ENCODE assay signal across 25 cellular contexts in the genomic region with DNA sequence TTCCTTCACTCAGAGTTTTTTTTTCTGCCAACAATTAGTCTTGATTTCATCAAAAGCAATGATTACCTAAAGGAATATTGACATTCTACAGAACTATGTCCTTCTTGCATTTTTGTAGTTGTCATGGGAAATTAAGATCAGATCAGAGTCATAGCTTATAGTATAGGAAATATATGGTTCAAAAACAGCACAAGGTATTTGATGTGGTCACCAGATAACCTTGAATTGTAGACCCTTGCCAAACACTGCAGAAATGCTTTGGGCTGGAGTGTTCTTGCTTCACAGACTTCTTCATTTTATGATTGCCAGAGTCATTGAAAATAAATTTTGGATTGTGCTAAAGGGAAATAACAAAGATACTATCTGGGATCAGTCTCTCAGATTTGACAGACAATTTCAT.
"Had no signal": no experiment of that assay in that cellular context is flagged by ENCODE, and none has a peak within 500 bp of the region (broad histone marks: within the 10 kb centered on the region; RNA-seq: fewer than 3 reads in every experiment).

No MANE protein-coding gene starts in this region.

- H3K36me3 ChIP-seq: neutrophil, pancreas, right lobe of liver, stomach, thyroid gland, vagina had no signal

- DNase-seq: dorsolateral prefrontal cortex; effector CD4-positive, alpha-beta T cell; hypothalamus; immature natural killer cell; islet precursor cell; kidney glomerular epithelial cell; mesenchymal stem cell; mucosa of descending colon; naive B cell; pancreas; right lobe of liver; small intestine; stimulated activated CD4-positive, alpha-beta T cell treated with anti-CD3 and anti-CD28 coated beads, Interleukin-15, amount 100 ng/mL, for 24 hours; stimulated activated CD4-positive, alpha-beta T cell treated with anti-CD3 and anti-CD28 coated beads, Interleukin-2, amount 100 ng/mL, for 48 hours; stimulated activated naive B cell treated with anti-CD40 and anti-IgM and Interleukin-4, amounts not matched to agents 10 μg/mL and 1 μg/mL and 100 μg/mL, for 72 hours; stomach; thyroid gland; trophoblast cell had no signal

- H3K4me3 Mint-ChIP-seq: immature natural killer cell; mesothelial cell of epicardium; naive B cell; natural killer cell treated with Interleukin-12 subunit alpha and Interleukin-12 subunit beta and Interleukin-15 and Interleukin-18, amount 100 ng/mL, for 72 hours; neural crest cell; stimulated activated naive B cell treated with anti-CD40 and anti-IgM and Interleukin-4, amounts not matched to agents 10 μg/mL and 1 μg/mL and 100 μg/mL, for 72 hours had no signal

- H3K27ac ChIP-seq: dorsolateral prefrontal cortex, neutrophil, pancreas, right lobe of liver, stomach, thyroid gland, vagina had no signal

- ATAC-seq: mucosa of descending colon; natural killer cell treated with Interleukin-12 subunit alpha and Interleukin-12 subunit beta and Interleukin-15 and Interleukin-18, amount 100 ng/mL, for 72 hours; pancreas; right lobe of liver; stimulated activated naive B cell treated with anti-CD40 and anti-IgM and Interleukin-4, amounts not matched to agents 10 μg/mL and 1 μg/mL and 100 μg/mL, for 72 hours had no signal

- H3K9me3 ChIP-seq: mucosa of descending colon, neutrophil, pancreas, right lobe of liver, stomach, thyroid gland, vagina had no signal

- H3K4me1 Mint-ChIP-seq: mesothelial cell of epicardium had no signal

- H3K27me3 ChIP-seq: neutrophil, pancreas, right lobe of liver, stomach, thyroid gland, vagina had no signal

- H3K4me3 ChIP-seq: dorsolateral prefrontal cortex, lung, mucosa of descending colon, pancreas, right lobe of liver, stomach, thyroid gland, vagina had no signal

- H3K36me3 Mint-ChIP-seq: immature natural killer cell; mesothelial cell of epicardium; naive B cell; natural killer cell treated with Interleukin-12 subunit alpha and Interleukin-12 subunit beta and Interleukin-15 and Interleukin-18, amount 100 ng/mL, for 72 hours; stimulated activated naive B cell treated with anti-CD40 and anti-IgM and Interleukin-4, amounts not matched to agents 10 μg/mL and 1 μg/mL and 100 μg/mL, for 72 hours had no signal

- H3K4me1 ChIP-seq: pancreas, right lobe of liver, stomach, thyroid gland, vagina had no signal

- H3K27ac Mint-ChIP-seq: mesothelial cell of epicardium, progenitor cell of endocrine pancreas had no signal

- H3K9me3 Mint-ChIP-seq: immature natural killer cell; mesothelial cell of epicardium; natural killer cell treated with Interleukin-12 subunit alpha and Interleukin-12 subunit beta and Interleukin-15 and Interleukin-18, amount 100 ng/mL, for 72 hours had no signal

- H3K27me3 Mint-ChIP-seq: naive B cell; natural killer cell treated with Interleukin-12 subunit alpha and Interleukin-12 subunit beta and Interleukin-15 and Interleukin-18, amount 100 ng/mL, for 72 hours; progenitor cell of endocrine pancreas; stimulated activated naive B cell treated with anti-CD40 and anti-IgM and Interleukin-4, amounts not matched to agents 10 μg/mL and 1 μg/mL and 100 μg/mL, for 72 hours had no signal
